In genomic region chr1:242033331-242033956, GRCh38 we compare ENCODE assay signal across 33 cellular contexts. TPM values are rescaled to one million over a fixed set of nuclear protein-coding genes. Genes with fewer than 3 reads are reported as not detected.
"Had no signal": no experiment of that assay in that cellular context is flagged by ENCODE, and none has a peak within 500 bp of the region (broad histone marks: within the 10 kb centered on the region; RNA-seq: fewer than 3 reads in every experiment).

No MANE protein-coding gene starts in this region.

- H3K4me3 ChIP-seq: body of pancreas, colonic mucosa, esophagus squamous epithelium, heart right ventricle, neural progenitor cell, skin epidermis, thoracic aorta, uterus had no signal

- H2AFZ ChIP-seq: neural progenitor cell had no signal

- H3K9me3 Mint-ChIP-seq: activated B cell treated with CpG ODN at 0.5 μM for 24 hours; activated naive CD4-positive, alpha-beta T cell treated with anti-CD3 and anti-CD28 coated beads, Interleukin-2, amount 50 U/mL, for 72 hours; activated T-helper 2 cell treated with anti-CD3 and anti-CD28 coated beads, Interferon-gamma antibody, Interleukin-2, Interleukin-4, amounts not matched to agents 10 μg/mL and 5 μg/mL and 100 μg/mL, durations not matched to agents 14 hours and 24 hours and 36 hours; T-helper 2 cell treated with Interferon-gamma antibody and Interleukin-4, amounts not matched to agents 5 μg/mL and 100 μg/mL, for 36 hours had no signal

- H3K9me3 ChIP-seq: body of pancreas, colonic mucosa, esophagus squamous epithelium, heart right ventricle, thoracic aorta, uterus had no signal

- H3K27ac ChIP-seq: body of pancreas, colonic mucosa, epithelial cell of prostate, esophagus squamous epithelium, heart right ventricle, neural progenitor cell, skin epidermis, thoracic aorta, uterus had no signal

- H3K27me3 Mint-ChIP-seq: activated CD8-positive, alpha-beta memory T cell treated with anti-CD3 and anti-CD28 coated beads, Interleukin-2, amount 10 ng/mL, durations not matched to agents 7 days and 5 days; progenitor cell of endocrine pancreas had no signal

- H3K4me1 ChIP-seq: body of pancreas, colonic mucosa, esophagus squamous epithelium, heart right ventricle, neural progenitor cell, uterus had no signal

- H3K36me3 Mint-ChIP-seq: activated CD8-positive, alpha-beta memory T cell treated with anti-CD3 and anti-CD28 coated beads, Interleukin-2, amount 10 ng/mL, durations not matched to agents 7 days and 5 days; activated naive CD4-positive, alpha-beta T cell treated with anti-CD3 and anti-CD28 coated beads, Interleukin-2, amount 50 U/mL, for 72 hours; naive thymus-derived CD4-positive, alpha-beta T cell had no signal

- H3K4me1 Mint-ChIP-seq: activated B cell treated with CpG ODN at 0.5 μM for 24 hours; activated CD8-positive, alpha-beta memory T cell treated with anti-CD3 and anti-CD28 coated beads, Interleukin-2, amount 10 ng/mL, durations not matched to agents 7 days and 5 days; naive thymus-derived CD4-positive, alpha-beta T cell had no signal

- H3K27ac Mint-ChIP-seq: activated B cell treated with CpG ODN at 0.5 μM for 24 hours; activated CD8-positive, alpha-beta memory T cell treated with anti-CD3 and anti-CD28 coated beads, Interleukin-2, amount 10 ng/mL, durations not matched to agents 7 days and 5 days; activated CD8-positive, alpha-beta T cell treated with anti-CD3 and anti-CD28 coated beads, Interleukin-2, amount 10 ng/mL, durations not matched to agents 7 days and 5 days; activated naive CD4-positive, alpha-beta T cell treated with anti-CD3 and anti-CD28 coated beads, Interleukin-2, amount 50 U/mL, for 72 hours; activated T-helper 2 cell treated with anti-CD3 and anti-CD28 coated beads, Interferon-gamma antibody, Interleukin-2, Interleukin-4, amounts not matched to agents 10 μg/mL and 5 μg/mL and 100 μg/mL, durations not matched to agents 14 hours and 24 hours and 36 hours; naive thymus-derived CD4-positive, alpha-beta T cell; neural progenitor cell; progenitor cell of endocrine pancreas; T-helper 2 cell treated with Interferon-gamma antibody and Interleukin-4, amounts not matched to agents 5 μg/mL and 100 μg/mL, for 36 hours had no signal

- ATAC-seq: activated CD8-positive, alpha-beta memory T cell treated with anti-CD3 and anti-CD28 coated beads, Interleukin-2, amount 10 ng/mL, durations not matched to agents 7 days and 5 days; activated CD8-positive, alpha-beta T cell treated with anti-CD3 and anti-CD28 coated beads, Interleukin-2, amount 10 ng/mL, durations not matched to agents 7 days and 5 days; activated naive CD4-positive, alpha-beta T cell treated with anti-CD3 and anti-CD28 coated beads, Interleukin-2, amount 50 U/mL, for 72 hours; body of pancreas; heart right ventricle; left ventricle myocardium superior; naive thymus-derived CD4-positive, alpha-beta T cell; sciatic nerve; stimulated activated naive CD8-positive, alpha-beta T cell treated with anti-CD3 and anti-CD28 coated beads, Interleukin-15, Interleukin-2, amounts not matched to agents 100 U/mL and 50 U/mL, for 24 hours had no signal

- H3K4me2 ChIP-seq: neural progenitor cell had no signal

- H3K36me3 ChIP-seq: colonic mucosa, esophagus squamous epithelium, heart right ventricle, neural progenitor cell, thoracic aorta, uterus had no signal

- H3K27me3 ChIP-seq: body of pancreas, colonic mucosa, esophagus squamous epithelium, neural progenitor cell, uterus had no signal

- DNase-seq: activated B cell treated with CpG ODN at 0.5 μM for 24 hours; activated CD4-positive, alpha-beta T cell treated with anti-CD3 and anti-CD28 coated beads, Interleukin-2, amount 50 U/mL, for 1 hour; activated CD8-positive, alpha-beta memory T cell treated with anti-CD3 and anti-CD28 coated beads, Interleukin-2, amount 10 ng/mL, durations not matched to agents 7 days and 5 days; activated CD8-positive, alpha-beta T cell treated with anti-CD3 and anti-CD28 coated beads, Interleukin-2, amount 10 ng/mL, durations not matched to agents 7 days and 5 days; activated naive CD4-positive, alpha-beta T cell; activated T-cell treated with anti-CD3 and anti-CD28 coated beads, Interleukin-2, amount 50 U/mL, for 48 hours; anterior cingulate cortex; body of pancreas; cerebellar nuclear complex; colonic mucosa; effector CD8-positive, alpha-beta T cell; esophagus squamous epithelium; foreskin melanocyte; heart right ventricle; left ventricle myocardium superior; midbrain; naive thymus-derived CD4-positive, alpha-beta T cell; stimulated activated CD4-positive, alpha-beta T cell treated with anti-CD3 and anti-CD28 coated beads, Interleukin-12 subunit alpha, Interleukin-12 subunit beta, amount 100 ng/mL, for 4 hours; stimulated activated CD4-positive, alpha-beta T cell treated with anti-CD3 and anti-CD28 coated beads, Interleukin-4, amount 100 ng/mL, for 1 hour; stimulated activated naive CD8-positive, alpha-beta T cell treated with anti-CD3 and anti-CD28 coated beads, Interleukin-15, Interleukin-2, amounts not matched to agents 100 U/mL and 50 U/mL, for 24 hours; T-helper 1 cell; trophoblast cell; uterus had no signal

- H3K4me3 Mint-ChIP-seq: activated B cell treated with CpG ODN at 0.5 μM for 24 hours; activated CD8-positive, alpha-beta memory T cell treated with anti-CD3 and anti-CD28 coated beads, Interleukin-2, amount 10 ng/mL, durations not matched to agents 7 days and 5 days; activated CD8-positive, alpha-beta T cell treated with anti-CD3 and anti-CD28 coated beads, Interleukin-2, amount 10 ng/mL, durations not matched to agents 7 days and 5 days; naive thymus-derived CD4-positive, alpha-beta T cell; neural progenitor cell; T-helper 2 cell treated with Interferon-gamma antibody and Interleukin-4, amounts not matched to agents 5 μg/mL and 100 μg/mL, for 36 hours had no signal

- H3K9ac ChIP-seq: neural progenitor cell had no signal

RNA-seq across cellular contexts. Expression of gene MAP1LC3C, which starts 34.5 kb away (rescaled TPM):
- total RNA-seq: activated B cell treated with CpG ODN at 0.5 μM for 24 hours; activated CD8-positive, alpha-beta memory T cell treated with anti-CD3 and anti-CD28 coated beads, Interleukin-2, amount 10 ng/mL, durations not matched to agents 7 days and 5 days; activated CD8-positive, alpha-beta T cell treated with anti-CD3 and anti-CD28 coated beads, Interleukin-2, amount 10 ng/mL, durations not matched to agents 7 days and 5 days; activated naive CD4-positive, alpha-beta T cell treated with anti-CD3 and anti-CD28 coated beads, Interleukin-2, amount 50 U/mL, for 72 hours; activated T-helper 2 cell treated with anti-CD3 and anti-CD28 coated beads, Interferon-gamma antibody, Interleukin-2, Interleukin-4, amounts not matched to agents 10 μg/mL and 5 μg/mL and 100 μg/mL, durations not matched to agents 14 hours and 24 hours and 36 hours; colonic mucosa; glomerular endothelial cell; left ventricle myocardium superior; naive thymus-derived CD4-positive, alpha-beta T cell; progenitor cell of endocrine pancreas had no signal
- polyA plus RNA-seq: naive thymus-derived CD4-positive, alpha-beta T cell had no signal
